ENCODE assay signal across 1 cellular context in genomic region chr5:10735569-10736255, GRCh38.
A peak's percentile ranks its signal among the peaks of the same experiment; 100 is the strongest.
TF ChIP-seq lines count a peak whose summit lies in the region.

No MANE protein-coding gene starts in this region.

TF ChIP-seq in K562, 482 proteins besides CTCF, POLR2A, EP300 and RAD21 (continued from another document):
- TF ChIP-seq SMARCE1 (IDR thresholded peaks at IDR 0.05), result peak; percentile 22; the same call in 1 of the 2 replicates
- no peak for TF ChIP-seq VEZF1 (CRISPR knock-in tag; IDR thresholded peaks at IDR 0.05)
- TF ChIP-seq HMGN3 (IDR thresholded peaks at IDR 0.05; ENCODE audit: borderline replicate concordance, extremely low read depth, insufficient read length, low read depth, low read length), result no peak
- no peak for TF ChIP-seq E2F5 (CRISPR knock-in tag; IDR thresholded peaks at IDR 0.05)
- TF ChIP-seq ZNF395 (CRISPR knock-in tag; IDR thresholded peaks at IDR 0.05), result no peak
- no peak for TF ChIP-seq NR2F6 (CRISPR knock-in tag; IDR thresholded peaks at IDR 0.05)
- 0 out of 2 replicates have a peak, but pooled peaks have one; percentile 33 for TF ChIP-seq SP1 (CRISPR knock-in tag; IDR thresholded peaks at IDR 0.05)
- TF ChIP-seq KLF16 (IDR thresholded peaks at IDR 0.05), result 0 out of 2 replicates have a peak, but pooled peaks have one; percentile 11
- no peak for TF ChIP-seq TAF1 (IDR thresholded peaks at IDR 0.05; ENCODE audit: control insufficient read depth, extremely low read depth, insufficient read depth, low read length, severe bottlenecking)
- no peak for TF ChIP-seq SLC30A9 (CRISPR knock-in tag; IDR thresholded peaks at IDR 0.05)
- no peak for TF ChIP-seq ZNF830 (CRISPR knock-in tag; IDR thresholded peaks at IDR 0.05)
- 0 out of 4 replicates have a peak, but pooled peaks of 1 of the 2 experiments have one; percentile 39 for TF ChIP-seq RCOR1 (IDR thresholded peaks at IDR 0.05; ENCODE audit: borderline replicate concordance in 1 of 2, low read depth in 2 of 2, low read length in 2 of 2)
- TF ChIP-seq SIN3B (IDR thresholded peaks at IDR 0.05; ENCODE audit: low read depth), result no peak
- TF ChIP-seq SPI1 (IDR thresholded peaks at IDR 0.05; ENCODE audit: borderline replicate concordance, low read depth, low read length), result 0 out of 2 replicates have a peak, but pooled peaks have one; percentile 28
- TF ChIP-seq ID3 (CRISPR knock-in tag; IDR thresholded peaks at IDR 0.05), result no peak
- 0 out of 2 replicates have a peak, but pooled peaks have one; percentile 20 for TF ChIP-seq ID3 (tag; IDR thresholded peaks at IDR 0.05)
- TF ChIP-seq SUPT5H (IDR thresholded peaks at IDR 0.05), result no peak
- TF ChIP-seq ZNF384 (IDR thresholded peaks at IDR 0.05; ENCODE audit: low read depth, low read length), result no peak
